ENCODE assay signal across 8 cellular contexts in the genomic region with DNA sequence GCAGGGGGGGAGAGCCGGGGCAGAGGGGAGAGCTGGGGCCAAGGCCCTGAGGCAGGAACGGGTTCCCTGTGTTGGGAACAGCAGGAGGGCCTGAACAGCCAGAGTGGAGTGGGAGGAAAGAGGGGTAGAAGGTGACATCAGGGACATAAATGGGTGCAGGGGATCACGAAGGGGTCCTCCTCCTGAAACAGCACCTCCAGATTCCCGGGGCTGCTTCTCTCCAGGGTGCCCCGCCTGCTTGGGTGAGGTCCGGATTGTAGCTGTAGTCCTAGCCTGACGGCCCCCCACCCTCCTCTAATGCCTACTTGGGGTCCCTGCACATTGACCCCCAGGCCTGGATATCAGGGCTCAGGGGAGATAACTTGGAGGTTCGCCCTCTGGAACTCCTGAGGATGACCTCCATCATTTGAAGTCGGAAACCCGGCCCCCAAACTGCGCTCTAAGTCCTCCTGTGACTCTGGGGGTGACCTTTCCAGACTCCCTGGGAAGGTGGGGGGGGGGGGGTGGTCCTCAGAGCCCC. TPM values are rescaled to one million over a fixed set of nuclear protein-coding genes. Genes with fewer than 3 reads are reported as not detected.
DNase-seq lines count a peak whose midpoint lies in the region; TF ChIP-seq lines count a peak whose summit lies in the region.

No MANE protein-coding gene starts in this region.

- H3K4me1 Mint-ChIP-seq in activated naive CD8-positive, alpha-beta T cell (ENCODE audit: low read depth) = peaks cover 8% of the 10 kb centered on the region
- peaks cover 5 to 18% of the 10 kb centered on the region in 2 donors for H3K4me1 Mint-ChIP-seq in immature natural killer cell

- H3K4me1 ChIP-seq in testis = no peaks in the 10 kb centered on the region

- peaks cover 3% of the 10 kb centered on the region for H3K36me3 Mint-ChIP-seq in activated naive CD8-positive, alpha-beta T cell
- H3K36me3 Mint-ChIP-seq in immature natural killer cell = peaks cover 3 to 11% (median 9%) of the 10 kb centered on the region in 3 donors

- H3K9me3 ChIP-seq in testis = no peaks in the 10 kb centered on the region

- WGBS in testis, 2 donors = 19 to 22% methylated on average over 10 to 11 of the region's 11 CpGs

- H3K9me3 Mint-ChIP-seq in activated naive CD8-positive, alpha-beta T cell (ENCODE audit: low read depth) = no peaks in the 10 kb centered on the region
- no peaks in the 10 kb centered on the region for H3K9me3 Mint-ChIP-seq in immature natural killer cell

- peaks cover 4% of the 10 kb centered on the region for H3K27me3 Mint-ChIP-seq in activated naive CD8-positive, alpha-beta T cell
- peaks cover 3 to 17% (median 4%) of the 10 kb centered on the region in 3 donors for H3K27me3 Mint-ChIP-seq in immature natural killer cell (ENCODE audit: low read depth in 3 of 3)

- no peak for TF ChIP-seq POLR2A in testis (IDR thresholded peaks at IDR 0.05)

- H3K4me3 ChIP-seq in testis = peak overlapping the region in 1 of 2 donors; percentile 61

- H3K4me3 Mint-ChIP-seq in activated naive CD8-positive, alpha-beta T cell = peak overlapping the region; percentile 72
- peak overlapping the region in 4 of 5 donors; percentile 29 to 67 (median 52) for H3K4me3 Mint-ChIP-seq in immature natural killer cell

- no peaks in the 10 kb centered on the region for H3K27me3 ChIP-seq in testis

- intact Hi-C loops in testis (cut with DNase I; ENCODE audit: low total_unique reads) = no loop called here

- no peaks in the 10 kb centered on the region for H3K36me3 ChIP-seq in testis (ENCODE audit: low read depth, missing control alignments)

- H3K27ac ChIP-seq in temporal lobe (ENCODE audit: low read depth, low read length) (peak overlapping the region; percentile 69), testis (no peak overlapping the region)

- no peak for TF ChIP-seq CTCF in testis (IDR thresholded peaks at IDR 0.05)

- peak; percentile 18 for DNase-seq in activated CD4-positive, alpha-beta T cell treated with anti-CD3 and anti-CD28 coated beads for 48 hours
- no peak for DNase-seq in activated CD4-positive, alpha-beta T cell treated with anti-CD3 and anti-CD28 coated beads for 4 hours
- DNase-seq in immature natural killer cell = no peak
- no peak for DNase-seq in testis
- DNase-seq in stimulated activated CD8-positive, alpha-beta memory T cell treated with anti-CD3 and anti-CD28 coated beads, Interleukin-4, amount 100 ng/mL, for 48 hours = no peak
- DNase-seq in NCI-H526 (lab: John Stamatoyannopoulos, UW) = no peak

- H3K27ac Mint-ChIP-seq in activated naive CD8-positive, alpha-beta T cell = no peak overlapping the region
- no peak overlapping the region for H3K27ac Mint-ChIP-seq in immature natural killer cell

RNA-seq across cellular contexts. Expression of gene SCN1B, which starts 0.5 kb away (rescaled TPM):
- under 1 TPM; 0.27 to 0.83 (median 0.58) TPM for polyA plus RNA-seq in immature natural killer cell
- total RNA-seq in temporal lobe = 0.49 TPM
- 1 to 10 TPM; 3.5 to 6.6 TPM for total RNA-seq in testis
- polyA plus RNA-seq in testis (ENCODE audit: insufficient read depth, low read depth, low replicate concordance) = 7.5 TPM

RNA-seq across cellular contexts. Expression of gene HPN, which starts 11.7 kb away (rescaled TPM):
- polyA plus RNA-seq in immature natural killer cell (not detected), testis (ENCODE audit: insufficient read depth, low read depth, low replicate concordance) (8.2 TPM)
- total RNA-seq in temporal lobe (not detected), testis (1 to 10 TPM in 1 of 2 donors, under 1 TPM in 1; 0.79 to 1.7 TPM)

RNA-seq across cellular contexts. Expression of gene GRAMD1A, which starts 29.7 kb away (rescaled TPM):
- polyA plus RNA-seq in immature natural killer cell = 10 to 100 TPM in 1 of 3 donors, 1 to 10 TPM in 2; 6.7 to 19.1 (median 7.8) TPM
- 36.1 TPM for total RNA-seq in temporal lobe
- 10 to 100 TPM; 92.4 to 99.3 TPM for total RNA-seq in testis
- 62.8 TPM for polyA plus RNA-seq in testis (ENCODE audit: insufficient read depth, low read depth, low replicate concordance)
